19 cellular contexts compared by ENCODE assay signal in genomic region chrX:139246295-139246694, GRCh38.
"Had no signal": no experiment of that assay in that cellular context is flagged by ENCODE, and none has a peak within 500 bp of the region (broad histone marks: within the 10 kb centered on the region; RNA-seq: fewer than 3 reads in every experiment).

No MANE protein-coding gene starts in this region.

- H3K27me3 ChIP-seq: ovary, spleen, upper lobe of left lung had no signal

- H3K36me3 ChIP-seq: left ventricle myocardium inferior, ovary, prostate gland, spleen, upper lobe of left lung had no signal

- H3K9me3 ChIP-seq: left ventricle myocardium inferior, ovary, prostate gland had no signal

- H3K4me1 ChIP-seq: left ventricle myocardium inferior, prostate gland, spleen, upper lobe of left lung had no signal

- H3K27ac ChIP-seq: left ventricle myocardium inferior, ovary, prostate gland, spleen, upper lobe of left lung had no signal

- DNase-seq: activated CD4-positive, alpha-beta T cell treated with anti-CD3 and anti-CD28 coated beads for 1 hour; activated CD8-positive, alpha-beta memory T cell treated with anti-CD3 and anti-CD28 coated beads, Interleukin-2, amount 50 U/mL, for 4 hours; activated naive CD4-positive, alpha-beta T cell; activated naive CD8-positive, alpha-beta T cell treated with anti-CD3 and anti-CD28 coated beads for 36 hours; activated T-cell treated with anti-CD3 and anti-CD28 coated beads, Interleukin-2, amount 50 U/mL, for 24 hours; foreskin fibroblast; kidney; left ventricle myocardium inferior; midbrain; natural killer cell; ovary; spleen; stimulated activated CD4-positive, alpha-beta T cell treated with anti-CD3 and anti-CD28 coated beads, Interleukin-4, amount 100 ng/mL, for 24 hours; stimulated activated naive CD4-positive, alpha-beta T cell treated with Interleukin-2 at 50 U/mL for 16 hours; T-helper 1 cell; upper lobe of left lung had no signal

- ATAC-seq: activated T-helper 17 cell treated with anti-CD3 and anti-CD28 coated beads, Interleukin-2, amount 50 U/mL, for 72 hours; natural killer cell had no signal

- FAIRE-seq: kidney, TTC549 had no signal

- H3K4me3 ChIP-seq: left ventricle myocardium inferior, ovary, prostate gland, spleen, upper lobe of left lung had no signal
